Comparison of ENCODE assay signal across 4 cellular contexts in genomic region chr3:127497166-127497565, GRCh38.
"Had no signal": no experiment of that assay in that cellular context is flagged by ENCODE, and none has a peak within 500 bp of the region (broad histone marks: within the 10 kb centered on the region; RNA-seq: fewer than 3 reads in every experiment).

No MANE protein-coding gene starts in this region.

- H3K4me2 ChIP-seq: GM23338 had no signal

- ATAC-seq: GM23338 had no signal

- H2AFZ ChIP-seq: GM23338 had no signal

- H3K27ac Mint-ChIP-seq: GM23338, H9 had no signal

- H3K4me3 Mint-ChIP-seq: GM23338, H9 had no signal

- H3K4me3 ChIP-seq: GM23338 had no signal

- DNase-seq: H9, HCEC 1CT, IMR-90 had no signal
